ENCODE assay signal across 29 cellular contexts in the genomic region with DNA sequence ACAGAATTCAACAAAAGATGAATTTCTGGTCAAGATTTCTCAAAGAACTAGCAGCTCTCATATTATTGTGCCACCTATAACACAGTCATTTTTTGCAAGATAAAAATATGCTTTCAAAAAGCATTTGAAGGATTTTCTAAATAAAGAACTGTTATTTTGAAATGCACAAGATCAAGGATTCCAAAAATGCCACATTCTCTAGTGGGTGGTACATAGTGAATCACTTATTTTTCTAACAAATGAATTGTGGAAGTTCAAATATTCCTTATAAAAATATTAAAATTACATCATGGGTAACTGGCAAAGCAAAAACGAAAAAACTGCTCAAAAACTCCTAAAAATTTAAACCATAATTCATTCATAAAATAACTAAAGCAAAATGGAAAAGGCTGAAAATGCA. TPM values are rescaled to one million over a fixed set of nuclear protein-coding genes. Genes with fewer than 3 reads are reported as not detected.
DNase-seq lines count a peak whose midpoint lies in the region; ATAC-seq and TF ChIP-seq lines count a peak whose summit lies in the region.
"Had no signal": no experiment of that assay in that cellular context is flagged by ENCODE, and none has a peak within 500 bp of the region (broad histone marks: within the 10 kb centered on the region; RNA-seq: fewer than 3 reads in every experiment).

No MANE protein-coding gene starts in this region.

- H3K36me3 ChIP-seq in adrenal gland (replicated peaks in 1 of 2), result peaks cover 0 to 1% of the 10 kb centered on the region in 2 donors
- H3K36me3 ChIP-seq: BLaER1, lower lobe of right lung, neutrophil, SJCRH30 had no signal

- TF ChIP-seq CTCF in natural killer cell (IDR thresholded peaks at IDR 0.05) (no peak), adrenal gland (IDR thresholded peaks at IDR 0.05) (no peak)

- no peak for TF ChIP-seq POLR2A in adrenal gland (IDR thresholded peaks at IDR 0.05)

- no peaks in the 10 kb centered on the region for H3K9me3 ChIP-seq in adrenal gland (replicated peaks in 1 of 3)
- H3K9me3 ChIP-seq: lower lobe of right lung, neutrophil, SJCRH30, stomach, tibial nerve had no signal

- H3K4me1 Mint-ChIP-seq in natural killer cell, result peaks cover 18% of the 10 kb centered on the region in 2 donors
- H3K4me1 Mint-ChIP-seq in natural killer cell treated with Interleukin-12 subunit alpha and Interleukin-12 subunit beta and Interleukin-15 and Interleukin-18, amount 100 ng/mL, for 72 hours (ENCODE audit: low read depth in 2 of 2), result peaks cover 16 to 17% of the 10 kb centered on the region in 2 donors

- H3K27me3 ChIP-seq in adrenal gland, result no peaks in the 10 kb centered on the region
- H3K27me3 ChIP-seq: BLaER1, neutrophil, SJCRH30, stomach, tibial nerve had no signal

- peaks cover 0 to 7% of the 10 kb centered on the region in 2 donors for H3K27me3 Mint-ChIP-seq in natural killer cell (ENCODE audit: low read depth in 2 of 2)
- H3K27me3 Mint-ChIP-seq in natural killer cell treated with Interleukin-12 subunit alpha and Interleukin-12 subunit beta and Interleukin-15 and Interleukin-18, amount 100 ng/mL, for 72 hours, result no peaks in the 10 kb centered on the region

- ATAC-seq in natural killer cell (no peak), GM21526 (IDR thresholded peaks at IDR 0.05; ENCODE audit: low FRiP score, unreplicated experiment) (no peak)
- ATAC-seq in natural killer cell treated with Interleukin-12 subunit alpha and Interleukin-12 subunit beta and Interleukin-15 and Interleukin-18, amount 100 ng/mL, for 72 hours, result no peak
- ATAC-seq: activated T-cell treated with anti-CD3 and anti-CD28 coated beads, Interleukin-2, amount 50 U/mL, for 72 hours; lower lobe of right lung had no signal

- H3K27ac ChIP-seq in caudate nucleus (ENCODE audit: low read depth, low read length) (peak overlapping the region; percentile 47), adrenal gland (no peak overlapping the region)
- H3K27ac ChIP-seq: BLaER1, lower lobe of right lung, SJCRH30, skin epidermis, stomach had no signal

- H3K27ac Mint-ChIP-seq in natural killer cell, result no peak overlapping the region
- no peak overlapping the region for H3K27ac Mint-ChIP-seq in natural killer cell treated with Interleukin-12 subunit alpha and Interleukin-12 subunit beta and Interleukin-15 and Interleukin-18, amount 100 ng/mL, for 72 hours
- H3K27ac Mint-ChIP-seq: activated T-cell treated with anti-CD3 and anti-CD28 coated beads, Interleukin-2, amount 50 U/mL, for 72 hours had no signal

- no peaks in the 10 kb centered on the region for H3K9me3 Mint-ChIP-seq in natural killer cell
- no peaks in the 10 kb centered on the region for H3K9me3 Mint-ChIP-seq in natural killer cell treated with Interleukin-12 subunit alpha and Interleukin-12 subunit beta and Interleukin-15 and Interleukin-18, amount 100 ng/mL, for 72 hours
- H3K9me3 Mint-ChIP-seq: activated T-cell treated with anti-CD3 and anti-CD28 coated beads, Interleukin-2, amount 50 U/mL, for 72 hours had no signal

- H3K4me3 Mint-ChIP-seq in natural killer cell, result peak overlapping the region; percentile 13
- no peak overlapping the region for H3K4me3 Mint-ChIP-seq in natural killer cell treated with Interleukin-12 subunit alpha and Interleukin-12 subunit beta and Interleukin-15 and Interleukin-18, amount 100 ng/mL, for 72 hours

- DNase-seq in natural killer cell (no peak), caudate nucleus (lab: John Stamatoyannopoulos, UW) (no peak), middle frontal gyrus (ENCODE audit: extremely low spot score, low spot score) (peak; percentile 47), RPMI8226 (no peak), hypothalamus (lab: John Stamatoyannopoulos, UW) (no peak), adrenal gland (no peak)
- no peak for DNase-seq in natural killer cell treated with Interleukin-12 subunit alpha and Interleukin-12 subunit beta and Interleukin-15 and Interleukin-18, amount 100 ng/mL, for 72 hours (ENCODE audit: low spot score)
- DNase-seq: activated CD4-positive, alpha-beta T cell treated with anti-CD3 and anti-CD28 coated beads, Interleukin-2, amount 50 U/mL, for 4 hours; activated naive CD4-positive, alpha-beta T cell treated with Interleukin-2 at 50 U/mL for 16 hours; activated T-cell treated with anti-CD3 and anti-CD28 coated beads, Interleukin-2, amount 50 U/mL, for 72 hours; anterior cingulate cortex; central memory CD4-positive, alpha-beta T cell; GDM1; HCEC 1CT; Karpas-422; lower lobe of right lung; NCI-H1436; NCI-H2081 treated with DMSO at 0.1 percent for 48 hours; NCI-H226; SJCRH30; stimulated activated CD8-positive, alpha-beta memory T cell treated with anti-CD3 and anti-CD28 coated beads, Interleukin-4, amount 100 ng/mL, for 48 hours; stomach had no signal

- WGBS in adrenal gland, 4 donors, result 34 to 61% (median 48%) methylated on average over 1 of the region's 1 CpG

- H3K4me1 ChIP-seq in adrenal gland (replicated peaks in 1 of 2), result peaks cover 0 to 31% of the 10 kb centered on the region in 2 donors

- H3K4me3 ChIP-seq in adrenal gland, result no peak overlapping the region
- H3K4me3 ChIP-seq: BLaER1, SJCRH30, stomach, tibial nerve had no signal

- intact Hi-C loops in natural killer cell (cut with micrococcal nuclease) (no loop called here), adrenal gland (cut with DNase I) (no loop called here)

- H3K36me3 Mint-ChIP-seq in natural killer cell, result peaks cover 1% of the 10 kb centered on the region
- H3K36me3 Mint-ChIP-seq in natural killer cell treated with Interleukin-12 subunit alpha and Interleukin-12 subunit beta and Interleukin-15 and Interleukin-18, amount 100 ng/mL, for 72 hours, result no peaks in the 10 kb centered on the region

RNA-seq across cellular contexts. Expression of a gene that starts 2.1 kb away (rescaled TPM):
- total RNA-seq in natural killer cell, result 10 to 100 TPM; 10.3 to 13.9 (median 11.7) TPM
- total RNA-seq in natural killer cell treated with Interleukin-12 subunit alpha and Interleukin-12 subunit beta and Interleukin-15 and Interleukin-18, amount 100 ng/mL, for 72 hours, result 10 to 100 TPM in 1 of 2 donors, 1 to 10 TPM in 1; 9.5 to 12.7 TPM
- total RNA-seq in adrenal gland, result 100 to 1,000 TPM in 1 of 8 donors, 10 to 100 TPM in 7; 42.8 to 109 (median 59.5) TPM
- polyA plus RNA-seq in adrenal gland, result 10 to 100 TPM; 10.3 to 63.5 (median 16.2) TPM

RNA-seq across cellular contexts. Expression of a gene that starts 29.5 kb away (rescaled TPM):
- not detected for total RNA-seq in natural killer cell
- not detected for total RNA-seq in natural killer cell treated with Interleukin-12 subunit alpha and Interleukin-12 subunit beta and Interleukin-15 and Interleukin-18, amount 100 ng/mL, for 72 hours
- 100 to 1,000 TPM in 7 of 8 donors, 10 to 100 TPM in 1; 86.0 to 457 (median 254) TPM for total RNA-seq in adrenal gland
- 100 to 1,000 TPM in 1 of 3 donors, 10 to 100 TPM in 2; 29.1 to 398 (median 57.8) TPM for polyA plus RNA-seq in adrenal gland
- total RNA-seq: activated T-cell treated with anti-CD3 and anti-CD28 coated beads, Interleukin-2, amount 50 U/mL, for 72 hours; kidney epithelial cell; SJCRH30; T-helper 1 cell treated with Interleukin-12 subunit alpha and Interleukin-12 subunit beta and Interleukin-4 antibody, amounts not matched to agents 30 ng/mL and 1 ng/mL, for 36 hours had no signal

Comparison
In these comparisons a context has a peak if more than half of its experiments do, and no peak if none do; other contexts are left out.
1. RNA of a gene that starts 29.5 kb away (total RNA-seq): 86.0 to 457 TPM in adrenal gland; not detected in natural killer cell and not detected in natural killer cell treated with Interleukin-12 subunit alpha and Interleukin-12 subunit beta and Interleukin-15 and Interleukin-18, amount 100 ng/mL, for 72 hours; every median in the first group is over 10 times any median in the second.